Comparison of ENCODE assay signal across 18 cellular contexts in genomic region chr4:76311896-76312331, GRCh38. TPM values are rescaled to one million over a fixed set of nuclear protein-coding genes. Genes with fewer than 3 reads are reported as not detected.
DNase-seq lines count a peak whose midpoint lies in the region; TF ChIP-seq lines count a peak whose summit lies in the region.
"Had no signal": no experiment of that assay in that cellular context is flagged by ENCODE, and none has a peak within 500 bp of the region (broad histone marks: within the 10 kb centered on the region; RNA-seq: fewer than 3 reads in every experiment).

No MANE protein-coding gene starts in this region.

- H3K27me3 ChIP-seq in ascending aorta (no peaks in the 10 kb centered on the region), neural progenitor cell (no peaks in the 10 kb centered on the region)
- H3K27me3 ChIP-seq: testis had no signal

- H3K4me2 ChIP-seq in neural progenitor cell: no peak overlapping the region

- peaks cover 19% of the 10 kb centered on the region for H3K36me3 Mint-ChIP-seq in glutamatergic neuron (ENCODE audit: unreplicated experiment)
- H3K36me3 Mint-ChIP-seq in neural progenitor cell: peaks cover 6% of the 10 kb centered on the region

- H3K4me1 Mint-ChIP-seq in glutamatergic neuron (ENCODE audit: low read depth, unreplicated experiment) (peaks cover 32% of the 10 kb centered on the region), neural progenitor cell (peaks cover 6% of the 10 kb centered on the region)
- H3K4me1 Mint-ChIP-seq: activated CD4-positive, alpha-beta T cell treated with anti-CD3 and anti-CD28 coated beads for 36 hours had no signal

- H2AFZ ChIP-seq in neural progenitor cell (replicated peaks): no peak overlapping the region

- peak overlapping the region; percentile 67 for H3K4me3 Mint-ChIP-seq in glutamatergic neuron (ENCODE audit: unreplicated experiment)
- no peak overlapping the region for H3K4me3 Mint-ChIP-seq in neural progenitor cell
- H3K4me3 Mint-ChIP-seq: activated CD4-positive, alpha-beta T cell treated with anti-CD3 and anti-CD28 coated beads for 36 hours had no signal

- DNase-seq in MV-4-11 (lab: John Stamatoyannopoulos, UW): peak; percentile 39
- peak; percentile 35 for DNase-seq in glutamatergic neuron
- peak; percentile 28 for DNase-seq in renal cortical epithelial cell (ENCODE audit: low read depth)
- DNase-seq in NCI-H510A treated with DMSO at 0.1 percent for 48 hours (lab: John Stamatoyannopoulos, UW): no peak
- DNase-seq in ascending aorta (ENCODE audit: low spot score in 2 of 2): no peak
- no peak for DNase-seq in neural progenitor cell (ENCODE audit: low spot score)
- DNase-seq: activated CD4-positive, alpha-beta T cell treated with anti-CD3 and anti-CD28 coated beads for 36 hours; aorta; Caco-2; GDM1; hypothalamus; NCI-H1105 treated with DMSO at 0.1 percent for 48 hours; occipital lobe; stimulated activated CD4-positive, alpha-beta T cell treated with anti-CD3 and anti-CD28 coated beads, Interleukin-4, amount 100 ng/mL, for 24 hours; testis had no signal

- no peaks in the 10 kb centered on the region for H3K79me2 ChIP-seq in neural progenitor cell (ENCODE audit: low read depth)

- no peaks in the 10 kb centered on the region for H3K9me3 ChIP-seq in HEK293 (ENCODE audit: control insufficient read depth, insufficient read depth, low read depth, low read length)
- H3K9me3 ChIP-seq in ascending aorta: peaks cover 0 to 8% of the 10 kb centered on the region in 2 donors
- no peaks in the 10 kb centered on the region for H3K9me3 ChIP-seq in neural progenitor cell (ENCODE audit: low read depth)
- H3K9me3 ChIP-seq: testis had no signal

- H3K4me3 ChIP-seq in HEK293 (ENCODE audit: low read depth, low read length) (no peak overlapping the region), ascending aorta (no peak overlapping the region), neural progenitor cell (no peak overlapping the region)
- H3K4me3 ChIP-seq: skin epidermis, testis had no signal

- intact Hi-C loops in ascending aorta (cut with DNase I): no loop called here

- peaks cover 2% of the 10 kb centered on the region for H3K27me3 Mint-ChIP-seq in glutamatergic neuron (ENCODE audit: unreplicated experiment)
- peaks cover 12% of the 10 kb centered on the region for H3K27me3 Mint-ChIP-seq in neural progenitor cell (ENCODE audit: insufficient read depth, low read depth)

- peak overlapping the region; percentile 94 for H3K27ac Mint-ChIP-seq in glutamatergic neuron (ENCODE audit: unreplicated experiment)
- H3K27ac Mint-ChIP-seq in neural progenitor cell: no peak overlapping the region
- H3K27ac Mint-ChIP-seq: activated CD4-positive, alpha-beta T cell treated with anti-CD3 and anti-CD28 coated beads for 36 hours had no signal

- H3K36me3 ChIP-seq in HEK293 (ENCODE audit: control insufficient read depth in 2 of 2, insufficient read depth in 1 of 2, low read length in 2 of 2) (peaks cover 0 to 17% of the 10 kb centered on the region in 2 experiments; a peak in 1 of 3 replicates), ascending aorta (peaks cover 5 to 11% of the 10 kb centered on the region in 2 donors), neural progenitor cell (no peaks in the 10 kb centered on the region)

- TF ChIP-seq CTCF in HEK293 (tag by site-specific recombination; IDR thresholded peaks at IDR 0.05) (no peak), glutamatergic neuron (IDR thresholded peaks at IDR 0.05; ENCODE audit: partially characterized antibody, unreplicated experiment) (no peak), ascending aorta (IDR thresholded peaks at IDR 0.05) (no peak), neural progenitor cell (IDR thresholded peaks at IDR 0.05) (no peak)

- no peaks in the 10 kb centered on the region for H3K4me1 ChIP-seq in HEK293 (ENCODE audit: control insufficient read depth, insufficient read depth, low read length)
- H3K4me1 ChIP-seq in ascending aorta: peaks cover 0 to 8% of the 10 kb centered on the region in 2 donors
- no peaks in the 10 kb centered on the region for H3K4me1 ChIP-seq in neural progenitor cell

- peaks cover 8% of the 10 kb centered on the region for H3K9me3 Mint-ChIP-seq in glutamatergic neuron (ENCODE audit: unreplicated experiment)
- H3K9me3 Mint-ChIP-seq in neural progenitor cell: peaks cover 12% of the 10 kb centered on the region

- no peaks in the 10 kb centered on the region for H4K20me1 ChIP-seq in neural progenitor cell (ENCODE audit: low read depth)

- H3K27ac ChIP-seq in HEK293 (ENCODE audit: extremely low read depth, low read depth, low read length): no peak overlapping the region
- H3K27ac ChIP-seq in ascending aorta: no peak overlapping the region
- no peak overlapping the region for H3K27ac ChIP-seq in neural progenitor cell
- H3K27ac ChIP-seq: skin epidermis, testis had no signal

- H3K9ac ChIP-seq in neural progenitor cell: no peak overlapping the region

- CTCF ChIA-PET in HEK293 (lab: Yijun Ruan, JAX): interaction anchor here (1.1 kb wide), 1 partner anchor 398 kb away, joined by 3 read pairs; no protein-coding TSS in a partner anchor

- H3F3A ChIP-seq in neural progenitor cell (ENCODE audit: low read depth): peaks cover 7% of the 10 kb centered on the region

- POLR2A ChIA-PET in HEK293 (lab: Yijun Ruan, JAX): no interaction called here

TF ChIP-seq in HEK293, 187 proteins besides CTCF, POLR2A, EP300 and RAD21 (continues in another document):
- TF ChIP-seq ZNF518A (tag by site-specific recombination; conservative IDR thresholded peaks at IDR 0.05; ENCODE audit: low read depth) (no peak), ZNF169 (tag by site-specific recombination; IDR thresholded peaks at IDR 0.05) (no peak), ZSCAN5A (tag by site-specific recombination; IDR thresholded peaks at IDR 0.05) (no peak), ZBTB21 (tag by site-specific recombination; IDR thresholded peaks at IDR 0.05) (no peak), MYNN (tag by site-specific recombination; IDR thresholded peaks at IDR 0.05; ENCODE audit: borderline replicate concordance) (no peak), ZBTB17 (tag by site-specific recombination; IDR thresholded peaks at IDR 0.05) (peak; percentile 64), YY1 (tag by site-specific recombination; IDR thresholded peaks at IDR 0.05) (no peak)
- TF ChIP-seq, protein P1, sequence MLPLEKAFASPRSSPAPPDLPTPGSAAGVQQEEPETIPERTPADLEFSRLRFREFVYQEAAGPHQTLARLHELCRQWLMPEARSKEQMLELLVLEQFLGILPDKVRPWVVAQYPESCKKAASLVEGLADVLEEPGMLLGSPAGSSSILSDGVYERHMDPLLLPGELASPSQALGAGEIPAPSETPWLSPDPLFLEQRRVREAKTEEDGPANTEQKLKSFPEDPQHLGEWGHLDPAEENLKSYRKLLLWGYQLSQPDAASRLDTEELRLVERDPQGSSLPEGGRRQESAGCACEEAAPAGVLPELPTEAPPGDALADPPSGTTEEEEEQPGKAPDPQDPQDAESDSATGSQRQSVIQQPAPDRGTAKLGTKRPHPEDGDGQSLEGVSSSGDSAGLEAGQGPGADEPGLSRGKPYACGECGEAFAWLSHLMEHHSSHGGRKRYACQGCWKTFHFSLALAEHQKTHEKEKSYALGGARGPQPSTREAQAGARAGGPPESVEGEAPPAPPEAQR (tag by site-specific recombination; IDR thresholded peaks at IDR 0.05): no peak

RNA-seq across cellular contexts. Expression of gene STBD1, which starts 5.4 kb away (rescaled TPM):
- 15.9 TPM for total RNA-seq in glutamatergic neuron (ENCODE audit: unreplicated experiment)
- total RNA-seq in renal cortical epithelial cell: 10.6 and 11.6 TPM in 2 replicates
- 19.9 TPM for total RNA-seq in ascending aorta
- total RNA-seq in neural progenitor cell (ENCODE audit: low replicate concordance): 2.5 and 5.4 TPM in 2 replicates
- total RNA-seq: mononuclear cell had no signal

Comparison
In these comparisons a context has a peak if more than half of its experiments do, and no peak if none do; other contexts are left out.
1. DNase-seq: peak in MV-4-11 (single experiment), glutamatergic neuron (single experiment) and renal cortical epithelial cell (single experiment); none in NCI-H510A treated with DMSO at 0.1 percent for 48 hours (single experiment), ascending aorta (0 of 2) and neural progenitor cell (single experiment).